In the genomic region with DNA sequence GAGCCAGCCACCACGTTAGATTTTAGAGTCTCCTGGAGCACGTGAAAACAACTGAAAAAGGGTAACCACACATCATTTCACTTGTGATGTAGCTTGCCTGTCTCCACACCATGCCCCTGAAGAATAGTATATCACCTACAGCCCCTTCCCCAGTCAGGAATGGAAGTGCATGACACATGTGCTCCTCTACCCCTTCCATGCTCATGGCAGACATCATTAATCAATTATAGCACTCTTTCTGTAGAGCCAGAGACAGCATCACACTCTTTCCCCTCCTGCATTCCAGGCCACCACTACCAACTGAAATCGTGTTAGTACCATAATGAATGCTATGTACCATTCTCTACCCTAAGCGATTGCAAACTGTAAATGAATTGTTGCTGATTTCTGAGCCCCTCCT, we compare ENCODE assay signal across 1 cellular context.
TF ChIP-seq lines count a peak whose summit lies in the region.

No MANE protein-coding gene starts in this region.

TF ChIP-seq in WTC11, 78 proteins besides CTCF, POLR2A, EP300 and RAD21 (continued from another document):
- TF ChIP-seq, protein P1, sequence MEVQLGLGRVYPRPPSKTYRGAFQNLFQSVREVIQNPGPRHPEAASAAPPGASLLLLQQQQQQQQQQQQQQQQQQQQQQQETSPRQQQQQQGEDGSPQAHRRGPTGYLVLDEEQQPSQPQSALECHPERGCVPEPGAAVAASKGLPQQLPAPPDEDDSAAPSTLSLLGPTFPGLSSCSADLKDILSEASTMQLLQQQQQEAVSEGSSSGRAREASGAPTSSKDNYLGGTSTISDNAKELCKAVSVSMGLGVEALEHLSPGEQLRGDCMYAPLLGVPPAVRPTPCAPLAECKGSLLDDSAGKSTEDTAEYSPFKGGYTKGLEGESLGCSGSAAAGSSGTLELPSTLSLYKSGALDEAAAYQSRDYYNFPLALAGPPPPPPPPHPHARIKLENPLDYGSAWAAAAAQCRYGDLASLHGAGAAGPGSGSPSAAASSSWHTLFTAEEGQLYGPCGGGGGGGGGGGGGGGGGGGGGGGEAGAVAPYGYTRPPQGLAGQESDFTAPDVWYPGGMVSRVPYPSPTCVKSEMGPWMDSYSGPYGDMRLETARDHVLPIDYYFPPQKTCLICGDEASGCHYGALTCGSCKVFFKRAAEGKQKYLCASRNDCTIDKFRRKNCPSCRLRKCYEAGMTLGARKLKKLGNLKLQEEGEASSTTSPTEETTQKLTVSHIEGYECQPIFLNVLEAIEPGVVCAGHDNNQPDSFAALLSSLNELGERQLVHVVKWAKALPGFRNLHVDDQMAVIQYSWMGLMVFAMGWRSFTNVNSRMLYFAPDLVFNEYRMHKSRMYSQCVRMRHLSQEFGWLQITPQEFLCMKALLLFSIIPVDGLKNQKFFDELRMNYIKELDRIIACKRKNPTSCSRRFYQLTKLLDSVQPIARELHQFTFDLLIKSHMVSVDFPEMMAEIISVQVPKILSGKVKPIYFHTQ (CRISPR knock-in tag; IDR thresholded peaks at IDR 0.05): no peak
- TF ChIP-seq FOXK1 (CRISPR knock-in tag; IDR thresholded peaks at IDR 0.05): no peak
- no peak for TF ChIP-seq NR1H2 (CRISPR knock-in tag; IDR thresholded peaks at IDR 0.05)
- TF ChIP-seq, protein P2, sequence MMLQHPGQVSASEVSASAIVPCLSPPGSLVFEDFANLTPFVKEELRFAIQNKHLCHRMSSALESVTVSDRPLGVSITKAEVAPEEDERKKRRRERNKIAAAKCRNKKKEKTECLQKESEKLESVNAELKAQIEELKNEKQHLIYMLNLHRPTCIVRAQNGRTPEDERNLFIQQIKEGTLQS (CRISPR knock-in tag; conservative IDR thresholded peaks at IDR 0.05): no peak
- no peak for TF ChIP-seq CBFB (CRISPR knock-in tag; IDR thresholded peaks at IDR 0.05; ENCODE audit: low read depth)
- no peak for TF ChIP-seq RELA (CRISPR knock-in tag; IDR thresholded peaks at IDR 0.05; ENCODE audit: borderline replicate concordance)
- TF ChIP-seq ZNF263 (CRISPR knock-in tag; IDR thresholded peaks at IDR 0.05; ENCODE audit: low read depth): no peak
- no peak for TF ChIP-seq FOXP1 (CRISPR knock-in tag; IDR thresholded peaks at IDR 0.05; ENCODE audit: borderline replicate concordance)
- no peak for TF ChIP-seq CREB1 (CRISPR knock-in tag; IDR thresholded peaks at IDR 0.05)
- no peak for TF ChIP-seq EMX1 (CRISPR knock-in tag; IDR thresholded peaks at IDR 0.05)
- TF ChIP-seq MYBL2 (CRISPR knock-in tag; IDR thresholded peaks at IDR 0.05): no peak
